In genomic region chr15:90071220-90071807, GRCh38 we compare ENCODE assay signal across 1 cellular context.
TF ChIP-seq lines count a peak whose summit lies in the region.

No MANE protein-coding gene starts in this region.

TF ChIP-seq in A549, 52 proteins besides CTCF, POLR2A, EP300 and RAD21 (continued from another document):
- TF ChIP-seq HMGXB4 (CRISPR knock-in tag; IDR thresholded peaks at IDR 0.05; ENCODE audit: borderline replicate concordance) (no peak), NFE2L2 (conservative IDR thresholded peaks at IDR 0.05; ENCODE audit: low read length) (no peak), EHMT2 (IDR thresholded peaks at IDR 0.05; ENCODE audit: low read depth) (no peak), KDM1A (IDR thresholded peaks at IDR 0.05; ENCODE audit: low read depth) (no peak), SMC3 (IDR thresholded peaks at IDR 0.05) (peak; percentile 92)
